20 cellular contexts compared by ENCODE assay signal in the genomic region with DNA sequence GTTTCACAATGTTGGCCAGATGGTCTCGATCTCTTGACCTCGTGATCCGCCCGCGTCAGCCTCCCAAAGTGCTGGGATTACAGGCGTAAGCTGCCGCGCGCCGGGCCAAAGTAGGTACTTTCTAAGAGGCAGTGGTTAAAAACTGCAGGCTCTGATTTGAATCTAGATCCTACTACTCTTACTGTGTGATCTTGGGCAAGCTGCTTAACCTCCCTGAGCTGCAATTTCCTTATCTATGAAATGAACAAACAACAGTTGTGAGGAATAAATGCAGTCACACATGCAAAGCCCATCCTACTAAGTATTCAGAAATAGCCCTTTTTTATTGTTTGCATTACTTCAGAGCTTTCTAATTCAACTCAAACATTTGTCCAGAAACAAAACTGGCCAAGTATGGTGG. TPM values are rescaled to one million over a fixed set of nuclear protein-coding genes. Genes with fewer than 3 reads are reported as not detected.
"Had no signal": no experiment of that assay in that cellular context is flagged by ENCODE, and none has a peak within 500 bp of the region (broad histone marks: within the 10 kb centered on the region; RNA-seq: fewer than 3 reads in every experiment).

No MANE protein-coding gene starts in this region.

- H3K27me3 ChIP-seq: uterus had no signal

- DNase-seq: hippocampal formation; immature natural killer cell; kidney; left colon; left lung; mesendoderm; naive B cell; natural killer cell; nephron progenitor cell; nucleus accumbens; small intestine; spleen; stimulated activated CD4-positive, alpha-beta T cell treated with anti-CD3 and anti-CD28 coated beads, Interleukin-4, amount 100 ng/mL, for 24 hours; stimulated activated naive CD4-positive, alpha-beta T cell; substantia nigra; uterus had no signal

- H3K27ac ChIP-seq: left lung, right atrium auricular region, spleen, tibial nerve, uterus had no signal

- H3K4me3 ChIP-seq: left lung, lung, right atrium auricular region, spleen, tibial nerve, uterus had no signal

- H3K9me3 ChIP-seq: left lung, right atrium auricular region, spleen, tibial nerve, uterus had no signal

- H3K4me1 ChIP-seq: uterus had no signal

- H3K36me3 ChIP-seq: left lung, right atrium auricular region, spleen, tibial nerve, uterus had no signal

RNA-seq across cellular contexts. Expression of gene FAXC, which starts 2.9 kb away (rescaled TPM):
- total RNA-seq: mononuclear cell, natural killer cell had no signal
- polyA plus RNA-seq: immature natural killer cell had no signal
